10 cellular contexts compared by ENCODE assay signal in genomic region chrX:155745792-155746191, GRCh38.
DNase-seq lines count a peak whose midpoint lies in the region; ATAC-seq lines count a peak whose summit lies in the region.
"Had no signal": no experiment of that assay in that cellular context is flagged by ENCODE, and none has a peak within 500 bp of the region (broad histone marks: within the 10 kb centered on the region; RNA-seq: fewer than 3 reads in every experiment).

No MANE protein-coding gene starts in this region.

- DNase-seq in DMS 273 (lab: John Stamatoyannopoulos, UW; ENCODE audit: unreplicated experiment) = peak; percentile 68
- DNase-seq in DMS 273 treated with DMSO at 0.1 percent for 48 hours (lab: John Stamatoyannopoulos, UW) = no peak
- DNase-seq in NCI-H460 (ENCODE audit: extremely low read depth, low read depth) = peak; percentile 91
- peak; percentile 23 for DNase-seq in dermis blood vessel endothelial cell
- DNase-seq in retina = peak; percentile 22
- DNase-seq in activated effector memory CD4-positive, alpha-beta T cell treated with Interleukin-2 at 50 U/mL for 16 hours = no peak
- no peak for DNase-seq in mesenteric fat pad (ENCODE audit: low spot score)
- DNase-seq: activated B cell treated with CpG ODN at 0.5 μM for 24 hours, NCI-H82 had no signal

- no peak for ATAC-seq in GM19351 (IDR thresholded peaks at IDR 0.05; ENCODE audit: unreplicated experiment)

Comparison
In these comparisons a context has a peak if more than half of its experiments do, and no peak if none do; other contexts are left out.
1. DNase-seq: peak in DMS 273 (single experiment), NCI-H460 (single experiment), dermis blood vessel endothelial cell (single experiment) and retina (single experiment); none in DMS 273 treated with DMSO at 0.1 percent for 48 hours (single experiment), activated effector memory CD4-positive, alpha-beta T cell treated with Interleukin-2 at 50 U/mL for 16 hours (single experiment) and mesenteric fat pad (single experiment).